In the genomic region with DNA sequence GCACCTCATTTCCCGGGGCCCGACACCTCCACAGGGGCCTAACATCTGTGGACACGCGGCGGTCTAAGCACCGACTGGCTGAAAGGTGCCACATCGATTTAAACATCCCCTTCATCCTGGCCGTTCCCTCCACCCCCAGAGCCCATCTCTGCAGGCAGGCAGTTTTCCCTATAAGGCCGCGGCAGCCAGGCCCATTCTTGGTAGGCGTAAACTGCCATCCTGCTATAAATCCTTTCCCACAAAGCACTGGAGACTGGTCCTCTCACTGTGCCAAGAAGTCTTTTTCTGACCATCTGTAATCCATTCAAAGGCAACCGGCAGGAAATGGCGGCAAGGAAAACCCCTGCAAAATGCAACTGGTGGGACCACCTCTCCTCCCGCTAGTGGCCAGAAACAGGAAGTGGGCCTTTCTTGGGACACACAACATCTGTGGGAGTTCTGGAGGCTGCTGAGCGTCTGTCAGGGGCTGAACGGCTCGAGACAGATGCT, we compare ENCODE assay signal across 13 cellular contexts. TPM values are rescaled to one million over a fixed set of nuclear protein-coding genes. Genes with fewer than 3 reads are reported as not detected.
DNase-seq lines count a peak whose midpoint lies in the region; TF ChIP-seq lines count a peak whose summit lies in the region.
"Had no signal": no experiment of that assay in that cellular context is flagged by ENCODE, and none has a peak within 500 bp of the region (broad histone marks: within the 10 kb centered on the region; RNA-seq: fewer than 3 reads in every experiment).

No MANE protein-coding gene starts in this region.

- H3K27me3 ChIP-seq in esophagus muscularis mucosa (no peaks in the 10 kb centered on the region), rectal smooth muscle tissue (ENCODE audit: control insufficient read depth, insufficient read depth, low read length) (no peaks in the 10 kb centered on the region), PC-9 (ENCODE audit: insufficient read depth, low read depth) (no peaks in the 10 kb centered on the region)

- no peaks in the 10 kb centered on the region for H3K9me2 ChIP-seq in PC-9 (ENCODE audit: insufficient read depth)

- no peak overlapping the region for H3K4me2 ChIP-seq in PC-9

- H3K4me1 ChIP-seq in esophagus muscularis mucosa = peaks cover 0 to 58% (median 54%) of the 10 kb centered on the region in 4 donors
- H3K4me1 ChIP-seq in rectal smooth muscle tissue (ENCODE audit: control insufficient read depth, insufficient read depth, low read length) = peaks cover 16% of the 10 kb centered on the region
- H3K4me1 ChIP-seq in PC-9 (replicated peaks; ENCODE audit: insufficient read depth) = peaks cover 17% of the 10 kb centered on the region

- H2AFZ ChIP-seq in PC-9 = no peak overlapping the region

- H3K9me3 ChIP-seq in esophagus muscularis mucosa (no peaks in the 10 kb centered on the region), PC-9 (ENCODE audit: insufficient read depth, low read depth) (no peaks in the 10 kb centered on the region)

- peak in 1 of 3 experiments; percentile 35 for TF ChIP-seq CTCF in esophagus muscularis mucosa (IDR thresholded peaks at IDR 0.05)
- no peak for TF ChIP-seq CTCF in PC-9 (conservative IDR thresholded peaks at IDR 0.05)

- BruUV-seq in PC-9 (replicated peaks; lab: Mats Ljungman, UMichigan) = no TSS peak

- POLR2A ChIA-PET in PC-9 (lab: Charles Lee; ENCODE audit: unreplicated experiment) = interaction anchor here (0.6 kb wide), 1 partner anchor 11 kb away, joined by 4 read pairs; no protein-coding TSS in a partner anchor

- intact Hi-C loops in esophagus muscularis mucosa (cut with DNase I) = no loop called here
- intact Hi-C loops in PC-9 (cut with micrococcal nuclease; ENCODE audit: unreplicated experiment) = no loop called here

- TF ChIP-seq POLR2A in esophagus muscularis mucosa (IDR thresholded peaks at IDR 0.05; ENCODE audit: low read depth) = no peak

- H3F3A ChIP-seq in PC-9 (ENCODE audit: insufficient read depth, low read depth) = peaks cover 15% of the 10 kb centered on the region; the same call in 1 of the 2 replicates

- no peaks in the 10 kb centered on the region for H3K79me2 ChIP-seq in PC-9 (ENCODE audit: low read depth)

- H3K36me3 ChIP-seq in esophagus muscularis mucosa (no peaks in the 10 kb centered on the region), rectal smooth muscle tissue (ENCODE audit: control insufficient read depth, insufficient read depth, low read length) (no peaks in the 10 kb centered on the region), PC-9 (ENCODE audit: low read depth) (no peaks in the 10 kb centered on the region)

- no peaks in the 10 kb centered on the region for H4K20me1 ChIP-seq in PC-9 (ENCODE audit: insufficient read depth)

- H3K27ac ChIP-seq in esophagus muscularis mucosa (replicated peaks in 1 of 4) = peak overlapping the region; percentile 52 to 68 (median 62)
- peak overlapping the region; percentile 75 for H3K27ac ChIP-seq in rectal smooth muscle tissue (ENCODE audit: low read depth, low read length)
- no peak overlapping the region for H3K27ac ChIP-seq in PC-9

- DNase-seq in DMS 273 (lab: John Stamatoyannopoulos, UW; ENCODE audit: unreplicated experiment) (peak; percentile 95), NCI-H2227 (lab: John Stamatoyannopoulos, UW; ENCODE audit: unreplicated experiment) (peak; percentile 63), esophagus muscularis mucosa (ENCODE audit: extremely low spot score) (no peak), PC-9 (no peak), RKO (ENCODE audit: low spot score) (no peak), retina (no peak)
- no peak for DNase-seq in stimulated activated naive CD4-positive, alpha-beta T cell treated with Interleukin-2 at 50 U/mL for 16 hours (lab: John Stamatoyannopoulos, UW)
- DNase-seq: activated CD4-positive, alpha-beta T cell treated with anti-CD3 and anti-CD28 coated beads for 48 hours; DMS53; natural killer cell; NCI-H226; stimulated activated CD4-positive, alpha-beta T cell treated with anti-CD3 and anti-CD28 coated beads, Interleukin-1b, Interleukin-23, amount 100 ng/mL, for 48 hours had no signal

- H3K9ac ChIP-seq in rectal smooth muscle tissue (ENCODE audit: low read length) = no peak overlapping the region

- TF ChIP-seq EP300 in esophagus muscularis mucosa (IDR thresholded peaks at IDR 0.05) = no peak

- 52% methylated on average over 17 of the region's 17 CpGs for WGBS in esophagus muscularis mucosa

- CTCF ChIA-PET in PC-9 (lab: Charles Lee) = no interaction called here

- H3K4me3 ChIP-seq in esophagus muscularis mucosa (peak overlapping the region; percentile 14 to 39 (median 29)), rectal smooth muscle tissue (ENCODE audit: low read length) (peak overlapping the region; percentile 47), PC-9 (no peak overlapping the region)

RNA-seq across cellular contexts. Expression of gene ATXN7L1, which starts 22.4 kb away (rescaled TPM):
- 10 to 100 TPM in 2 of 4 donors, 1 to 10 TPM in 2; 4.6 to 12.5 (median 10.1) TPM for total RNA-seq in esophagus muscularis mucosa
- 10.8 and 14.6 TPM in 2 replicates for total RNA-seq in PC-9 (2021)

Comparison
In these comparisons a context has a peak if more than half of its experiments do, and no peak if none do; other contexts are left out.
1. DNase-seq: peak in DMS 273 (single experiment) and NCI-H2227 (single experiment); none in esophagus muscularis mucosa (single experiment), PC-9 (0 of 2), RKO (single experiment), retina (single experiment) and stimulated activated naive CD4-positive, alpha-beta T cell treated with Interleukin-2 at 50 U/mL for 16 hours (single experiment).